In genomic region chr19:6340493-6341201, GRCh38 we compare ENCODE assay signal across 1 cellular context.
TF ChIP-seq lines count a peak whose summit lies in the region.

No MANE protein-coding gene starts in this region.

TF ChIP-seq in HepG2, 621 proteins besides CTCF, POLR2A, EP300 and RAD21:
- TF ChIP-seq ZNF263 (CRISPR knock-in tag; IDR thresholded peaks at IDR 0.05) (peak; percentile 62), ZNF121 (CRISPR knock-in tag; IDR thresholded peaks at IDR 0.05) (peak; percentile 76), STAG1 (CRISPR knock-in tag; IDR thresholded peaks at IDR 0.05) (peak; percentile 24), RERE (CRISPR knock-in tag; IDR thresholded peaks at IDR 0.05; ENCODE audit: low read depth) (no peak)
